In the genomic region with DNA sequence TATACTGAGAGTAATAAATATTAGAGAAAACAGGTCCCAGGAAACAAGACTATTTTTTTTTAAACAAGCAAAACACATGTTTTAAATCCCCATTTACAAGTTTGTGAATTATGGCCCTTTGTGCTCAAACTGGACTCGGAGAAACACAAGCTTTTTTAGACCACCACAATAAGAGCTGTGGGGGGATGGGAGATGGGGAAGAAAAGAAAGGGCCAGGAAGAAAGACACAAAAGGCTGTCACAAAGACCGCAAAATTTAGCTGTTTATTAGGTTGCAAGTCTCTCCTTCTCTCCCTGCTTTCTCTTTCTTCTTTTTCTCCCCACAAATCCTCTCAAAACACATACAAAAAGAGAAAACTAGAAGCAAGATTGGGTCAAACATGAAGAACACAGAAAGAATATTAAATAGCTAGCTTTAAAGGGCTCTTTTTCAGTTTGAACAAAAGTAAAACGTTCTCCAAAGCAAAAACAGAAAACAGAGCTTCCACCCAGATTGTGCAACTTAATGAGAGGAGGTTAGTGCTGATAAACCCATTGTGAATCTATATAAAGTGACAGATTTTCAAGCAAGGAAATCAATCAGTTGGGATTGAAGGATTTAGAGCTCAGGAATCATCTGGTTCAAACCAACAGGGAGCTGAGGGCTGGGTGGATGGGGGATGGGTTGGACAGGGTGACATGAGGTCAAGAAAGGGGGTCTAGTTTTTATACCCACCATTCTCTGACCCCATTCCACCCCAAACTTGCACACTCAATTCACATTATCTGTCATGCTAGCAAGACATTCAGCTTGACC, we compare ENCODE assay signal across 13 cellular contexts.
DNase-seq lines count a peak whose midpoint lies in the region; ATAC-seq, FAIRE-seq and TF ChIP-seq lines count a peak whose summit lies in the region.
"Had no signal": no experiment of that assay in that cellular context is flagged by ENCODE, and none has a peak within 500 bp of the region (broad histone marks: within the 10 kb centered on the region; RNA-seq: fewer than 3 reads in every experiment).

No MANE protein-coding gene starts in this region.

- H4K91ac ChIP-seq in neuronal stem cell (ENCODE audit: low read depth, low read length, poor library complexity): no peak overlapping the region

- H3K9me3 ChIP-seq in astrocyte (ENCODE audit: insufficient read depth, low read depth, low read length) (no peaks in the 10 kb centered on the region), heart right ventricle (no peaks in the 10 kb centered on the region), neuronal stem cell (replicated peaks in 1 of 2; ENCODE audit: control insufficient read depth in 2 of 2, insufficient read depth in 1 of 2, low read depth in 1 of 2, low read length in 2 of 2) (no peaks in the 10 kb centered on the region), upper lobe of right lung (no peaks in the 10 kb centered on the region)
- no peaks in the 10 kb centered on the region for H3K9me3 ChIP-seq in CD4-positive, alpha-beta memory T cell (ENCODE audit: control insufficient read depth in 1 of 2, low read length in 2 of 2)

- H3K36me3 ChIP-seq in astrocyte (ENCODE audit: insufficient read depth, low read length): peaks cover 25% of the 10 kb centered on the region
- peaks cover 0 to 71% (median 3%) of the 10 kb centered on the region in 9 donors for H3K36me3 ChIP-seq in heart right ventricle
- peaks cover under 1 to 26% of the 10 kb centered on the region in 2 donors for H3K36me3 ChIP-seq in neuronal stem cell (replicated peaks in 1 of 2; ENCODE audit: control insufficient read depth in 2 of 2, insufficient read depth in 2 of 2, low read length in 2 of 2)
- H3K36me3 ChIP-seq in upper lobe of right lung: peaks cover 14% of the 10 kb centered on the region
- peaks cover 13% of the 10 kb centered on the region for H3K36me3 ChIP-seq in CD4-positive, alpha-beta memory T cell (ENCODE audit: insufficient read depth, low read length)

- ATAC-seq in heart right ventricle (peak in 4 of 8 donors; percentile 8 to 64 (median 28)), upper lobe of right lung (no peak), HG03457 (IDR thresholded peaks at IDR 0.05; ENCODE audit: unreplicated experiment) (no peak), natural killer cell (no peak)

- H3K27me3 Mint-ChIP-seq in astrocyte (ENCODE audit: low read depth, unreplicated experiment) (no peaks in the 10 kb centered on the region), natural killer cell (ENCODE audit: low read depth in 2 of 2) (no peaks in the 10 kb centered on the region)
- H3K27me3 Mint-ChIP-seq in CD4-positive, alpha-beta memory T cell: no peaks in the 10 kb centered on the region
- H3K27me3 Mint-ChIP-seq: activated CD4-positive, alpha-beta T cell treated with anti-CD3 and anti-CD28 coated beads, Interleukin-2, amount 10 ng/mL, durations not matched to agents 7 days and 5 days had no signal

- FAIRE-seq in astrocyte (lab: Jason Lieb, UNC): no peak
- FAIRE-seq: GM19239 had no signal

- peak overlapping the region; percentile 70 for H3K27ac Mint-ChIP-seq in astrocyte (ENCODE audit: unreplicated experiment)
- peak overlapping the region in 1 of 7 donors; percentile 48 for H3K27ac Mint-ChIP-seq in CD4-positive, alpha-beta memory T cell
- no peak overlapping the region for H3K27ac Mint-ChIP-seq in natural killer cell
- H3K27ac Mint-ChIP-seq: activated CD4-positive, alpha-beta T cell treated with anti-CD3 and anti-CD28 coated beads, Interleukin-2, amount 10 ng/mL, durations not matched to agents 7 days and 5 days had no signal

- H2BK5ac ChIP-seq in neuronal stem cell (ENCODE audit: low read length): no peak overlapping the region

- H3K4me2 ChIP-seq in astrocyte (ENCODE audit: low read length) (no peak overlapping the region), neuronal stem cell (ENCODE audit: insufficient read depth, low read length, poor library complexity, severe bottlenecking) (no peak overlapping the region)

- POLR2A ChIA-PET in CD4-positive, alpha-beta memory T cell (lab: Charles Lee; ENCODE audit: partially characterized antibody): no interaction called here

- no peak overlapping the region for H3K4me3 ChIP-seq in astrocyte (ENCODE audit: insufficient read depth, low read depth, low read length)
- peak overlapping the region in 1 of 10 donors; percentile 9 for H3K4me3 ChIP-seq in heart right ventricle
- peak overlapping the region in 1 of 2 donors; percentile 3 for H3K4me3 ChIP-seq in neuronal stem cell (ENCODE audit: low read length in 2 of 2)
- no peak overlapping the region for H3K4me3 ChIP-seq in upper lobe of right lung
- H3K4me3 ChIP-seq in CD4-positive, alpha-beta memory T cell (ENCODE audit: low read length in 2 of 2): no peak overlapping the region

- H4K20me1 ChIP-seq in astrocyte (ENCODE audit: insufficient read depth, low read length): peaks cover 58% of the 10 kb centered on the region

- H3K4me1 Mint-ChIP-seq in astrocyte (ENCODE audit: low read depth, unreplicated experiment) (peaks cover 28% of the 10 kb centered on the region), natural killer cell (no peaks in the 10 kb centered on the region)
- H3K4me1 Mint-ChIP-seq in CD4-positive, alpha-beta memory T cell: peaks cover 0 to 9% (median 3%) of the 10 kb centered on the region in 4 donors

- H3K4me3 Mint-ChIP-seq in astrocyte (ENCODE audit: unreplicated experiment): no peak overlapping the region
- no peak overlapping the region for H3K4me3 Mint-ChIP-seq in CD4-positive, alpha-beta memory T cell
- no peak overlapping the region for H3K4me3 Mint-ChIP-seq in natural killer cell
- H3K4me3 Mint-ChIP-seq: activated CD4-positive, alpha-beta T cell treated with anti-CD3 and anti-CD28 coated beads, Interleukin-2, amount 10 ng/mL, durations not matched to agents 7 days and 5 days had no signal

- H4K8ac ChIP-seq in neuronal stem cell (ENCODE audit: low read depth, low read length): no peak overlapping the region

- no peak for DNase-seq in astrocyte (ENCODE audit: low read depth)
- no peak for DNase-seq in heart right ventricle
- peak; percentile 51 for DNase-seq in neuronal stem cell (ENCODE audit: low spot score)
- no peak for DNase-seq in upper lobe of right lung
- DNase-seq in CD4-positive, alpha-beta memory T cell: no peak
- DNase-seq in natural killer cell: no peak
- DNase-seq: activated CD4-positive, alpha-beta T cell treated with anti-CD3 and anti-CD28 coated beads, Interleukin-2, amount 10 ng/mL, durations not matched to agents 7 days and 5 days; H7; KBM-7; NCI-H1930; NK-92 treated with Interleukin-12 subunit alpha and Interleukin-12 subunit beta, amount 100 ng/mL, for 24 hours had no signal

- H3K36me3 Mint-ChIP-seq in astrocyte (ENCODE audit: low read depth, unreplicated experiment) (peaks cover 43% of the 10 kb centered on the region), natural killer cell (no peaks in the 10 kb centered on the region)
- H3K36me3 Mint-ChIP-seq in CD4-positive, alpha-beta memory T cell: peaks cover 35 to 39% of the 10 kb centered on the region in 2 donors

- 54 to 55% methylated on average over 3 of the region's 3 CpGs for WGBS in heart right ventricle, 2 donors
- WGBS in neuronal stem cell (ENCODE audit: extremely low coverage in 2 of 2, insufficient read length in 2 of 2, insufficient replicate concordance in 1 of 2), 2 donors: no CpG with 5 or more reads among the region's 3 CpGs

- H2AK5ac ChIP-seq in neuronal stem cell (ENCODE audit: low read depth, low read length): no peak overlapping the region

- intact Hi-C loops in heart right ventricle (cut with DNase I): no loop called here
- intact Hi-C loops in upper lobe of right lung (cut with DNase I): no loop called here
- intact Hi-C loops in CD4-positive, alpha-beta memory T cell (cut with micrococcal nuclease): no loop called here
- intact Hi-C loops in natural killer cell (cut with micrococcal nuclease): no loop called here

- H3K18ac ChIP-seq in neuronal stem cell (ENCODE audit: low read length): no peak overlapping the region

- H3K27me3 ChIP-seq in astrocyte (ENCODE audit: insufficient read depth, low read length) (no peaks in the 10 kb centered on the region), heart right ventricle (no peaks in the 10 kb centered on the region), neuronal stem cell (ENCODE audit: control insufficient read depth in 3 of 3, insufficient read depth in 3 of 3, low read depth in 1 of 3, low read length in 3 of 3) (no peaks in the 10 kb centered on the region), upper lobe of right lung (no peaks in the 10 kb centered on the region)
- no peaks in the 10 kb centered on the region for H3K27me3 ChIP-seq in CD4-positive, alpha-beta memory T cell (ENCODE audit: insufficient read depth, low read length)

- H3K4me1 ChIP-seq in astrocyte (ENCODE audit: insufficient read depth, low read length) (no peaks in the 10 kb centered on the region), heart right ventricle (peaks cover 11 to 70% (median 54%) of the 10 kb centered on the region in 9 donors), neuronal stem cell (ENCODE audit: control insufficient read depth in 2 of 2, insufficient read depth in 1 of 2, low read depth in 1 of 2, low read length in 2 of 2) (peaks cover 18 to 43% of the 10 kb centered on the region in 2 donors), upper lobe of right lung (no peaks in the 10 kb centered on the region)
- no peaks in the 10 kb centered on the region for H3K4me1 ChIP-seq in CD4-positive, alpha-beta memory T cell (ENCODE audit: insufficient read depth, low read length)

- no peak overlapping the region for H3K14ac ChIP-seq in neuronal stem cell (ENCODE audit: low read length)

- CTCF ChIA-PET in CD4-positive, alpha-beta memory T cell (lab: Charles Lee; ENCODE audit: partially characterized antibody): interaction anchor here (0.6 kb wide), 1 partner anchor 1263 kb away, joined by 3 read pairs; no protein-coding TSS in a partner anchor

- H2BK120ac ChIP-seq in neuronal stem cell (ENCODE audit: low read depth, low read length): no peak overlapping the region

- H3K27ac ChIP-seq in astrocyte (ENCODE audit: low read depth, low read length): no peak overlapping the region
- peak overlapping the region; percentile 37 to 89 (median 77) for H3K27ac ChIP-seq in heart right ventricle
- H3K27ac ChIP-seq in neuronal stem cell (replicated peaks; ENCODE audit: low read length): peak overlapping the region; percentile 92
- H3K27ac ChIP-seq in upper lobe of right lung: peak overlapping the region; percentile 2
- H3K27ac ChIP-seq in CD4-positive, alpha-beta memory T cell (ENCODE audit: low read depth, low read length): no peak overlapping the region

- no peak overlapping the region for H3K9ac ChIP-seq in astrocyte (ENCODE audit: low read length)
- H3K9ac ChIP-seq in neuronal stem cell (ENCODE audit: low read depth, low read length, poor library complexity): no peak overlapping the region

- no peaks in the 10 kb centered on the region for H3K79me1 ChIP-seq in neuronal stem cell (ENCODE audit: low read depth, low read length)

- H2BK12ac ChIP-seq in neuronal stem cell (ENCODE audit: low read length): no peak overlapping the region

- peaks cover 21% of the 10 kb centered on the region for H3K79me2 ChIP-seq in astrocyte (ENCODE audit: insufficient read depth, low read length)

- no peak overlapping the region for H2BK15ac ChIP-seq in neuronal stem cell (ENCODE audit: low read length)

- TF ChIP-seq CTCF in astrocyte (IDR thresholded peaks at IDR 0.05; ENCODE audit: insufficient read depth, low read depth, low read length) (no peak), heart right ventricle (IDR thresholded peaks at IDR 0.05) (no peak), upper lobe of right lung (IDR thresholded peaks at IDR 0.05) (no peak), natural killer cell (IDR thresholded peaks at IDR 0.05) (no peak)

- peaks cover 2% of the 10 kb centered on the region for H3K9me3 Mint-ChIP-seq in astrocyte (ENCODE audit: unreplicated experiment)
- H3K9me3 Mint-ChIP-seq in CD4-positive, alpha-beta memory T cell: no peaks in the 10 kb centered on the region
- no peaks in the 10 kb centered on the region for H3K9me3 Mint-ChIP-seq in natural killer cell
- H3K9me3 Mint-ChIP-seq: activated CD4-positive, alpha-beta T cell treated with anti-CD3 and anti-CD28 coated beads, Interleukin-2, amount 10 ng/mL, durations not matched to agents 7 days and 5 days had no signal

- H3K23ac ChIP-seq in neuronal stem cell (ENCODE audit: low read depth, low read length, poor library complexity): no peak overlapping the region

- no peak overlapping the region for H3K4ac ChIP-seq in neuronal stem cell (ENCODE audit: low read length)

- no peak overlapping the region for H2AFZ ChIP-seq in astrocyte (ENCODE audit: low read depth, low read length)
- no peak overlapping the region for H2AFZ ChIP-seq in neuronal stem cell (ENCODE audit: low read length)

Comparison
In these comparisons a context has a peak if more than half of its experiments do, and no peak if none do; other contexts are left out.
1. H3K27ac ChIP-seq: peak in heart right ventricle (10 of 10), neuronal stem cell (single experiment) and upper lobe of right lung (single experiment); none in astrocyte (single experiment) and CD4-positive, alpha-beta memory T cell (single experiment).